In the genomic region with DNA sequence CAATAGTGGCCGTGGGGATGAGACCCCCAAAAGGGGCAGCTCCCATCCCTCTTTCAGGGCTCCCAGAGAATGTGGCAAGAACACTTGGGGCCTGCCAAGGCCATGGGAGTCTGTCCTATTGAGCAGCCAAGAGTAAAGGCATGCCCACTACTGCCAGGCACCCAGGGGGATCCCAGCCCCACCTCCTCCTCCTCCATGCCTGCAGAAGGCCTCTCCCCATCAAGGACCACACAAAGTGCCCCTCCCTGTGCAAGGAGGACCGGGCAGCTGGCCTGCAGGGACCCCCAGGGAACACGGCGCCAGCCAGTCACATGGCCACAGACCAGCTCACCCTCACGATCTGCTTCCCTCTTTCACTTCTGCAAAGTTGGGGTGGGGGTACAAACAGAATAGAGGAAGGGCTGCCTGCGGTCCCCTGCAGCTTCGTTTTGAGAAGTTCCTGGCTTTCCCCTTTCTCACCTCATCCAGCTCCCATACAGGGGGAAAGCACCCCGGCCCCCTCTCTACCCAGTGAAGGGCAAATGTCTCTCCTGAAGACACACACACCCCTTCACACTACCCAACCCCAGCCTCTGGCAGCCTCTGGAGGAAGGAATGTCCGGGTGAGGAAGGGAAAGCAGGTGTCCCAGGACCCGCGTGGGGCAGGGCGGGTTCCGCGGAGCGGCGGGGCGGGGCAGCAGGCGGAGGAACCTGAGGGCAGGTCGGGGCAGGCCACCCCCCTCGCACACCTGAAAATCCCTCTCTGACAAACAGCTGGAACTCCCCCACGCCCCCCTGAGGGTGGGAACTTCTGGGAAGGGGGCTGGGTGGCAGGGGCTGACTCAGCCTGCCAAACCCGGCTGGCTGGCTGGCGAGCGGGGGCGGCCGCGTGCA, we compare ENCODE assay signal across 8 cellular contexts. TPM values are rescaled to one million over a fixed set of nuclear protein-coding genes. Genes with fewer than 3 reads are reported as not detected.
A peak's percentile ranks its signal among the peaks of the same experiment; 100 is the strongest.
DNase-seq lines count a peak whose midpoint lies in the region; ATAC-seq, FAIRE-seq and TF ChIP-seq lines count a peak whose summit lies in the region.

No MANE protein-coding gene starts in this region.

- H3K27me3 Mint-ChIP-seq in WTC11 (ENCODE audit: low read depth) = peaks cover 19% of the 10 kb centered on the region

- TF ChIP-seq CTCF in BJ (IDR thresholded peaks at IDR 0.05; ENCODE audit: insufficient read depth, low read depth, low read length) = peak; percentile 56
- TF ChIP-seq CTCF in WTC11 (IDR thresholded peaks at IDR 0.05) = no peak
- TF ChIP-seq CTCF in bronchial epithelial cell (IDR thresholded peaks at IDR 0.05; ENCODE audit: insufficient read depth, low read length, severe bottlenecking) = peak; percentile 64

- H3K36me3 ChIP-seq in BJ (ENCODE audit: control insufficient read depth, insufficient read depth, low read length) (peaks cover 11% of the 10 kb centered on the region), bronchial epithelial cell (ENCODE audit: control insufficient read depth, insufficient read depth, low read length) (peaks cover 8% of the 10 kb centered on the region)

- H3K4me3 Mint-ChIP-seq in WTC11 = peak overlapping the region; percentile 62

- ATAC-seq in GM21423 (IDR thresholded peaks at IDR 0.05; ENCODE audit: unreplicated experiment) (peak; percentile 32), WTC11 (no peak)

- no peaks in the 10 kb centered on the region for H3K27me3 ChIP-seq in BJ (ENCODE audit: control insufficient read depth, insufficient read depth, low read length)
- no peaks in the 10 kb centered on the region for H3K27me3 ChIP-seq in bronchial epithelial cell (ENCODE audit: control insufficient read depth, insufficient read depth, low read length)

- no peaks in the 10 kb centered on the region for H3K9me3 Mint-ChIP-seq in WTC11

- H3K27ac Mint-ChIP-seq in WTC11 = no peak overlapping the region

- H3K4me1 Mint-ChIP-seq in WTC11 = peaks cover 39% of the 10 kb centered on the region

- peaks cover 6% of the 10 kb centered on the region for H3K36me3 Mint-ChIP-seq in WTC11

- CTCF ChIA-PET in BJ (lab: Yijun Ruan, JAX) = interaction anchor here (0.5 to 4.4 kb wide), 8 partner anchors 8 to 145 kb away, joined by 3 to 20 read pairs (median 5); a partner anchor contains a TSS
- CTCF ChIA-PET in WTC11 (lab: Charles Lee) = interaction anchor here (0.7 to 6.2 kb wide), 11 partner anchors 8 to 54 kb away, joined by 3 to 52 read pairs (median 7); a partner anchor contains a TSS

- POLR2A ChIA-PET in BJ (lab: Charles Lee) (no interaction called here), WTC11 (lab: Charles Lee) (interaction anchor here (0.9 kb wide), 1 partner anchor 10 kb away, joined by 3 read pairs; no protein-coding TSS in a partner anchor)

- H3K4me3 ChIP-seq in BJ (ENCODE audit: low read depth, low read length) (peak overlapping the region; percentile 67), bronchial epithelial cell (ENCODE audit: low read depth, low read length) (peak overlapping the region; percentile 70)

- no peak for FAIRE-seq in bronchial epithelial cell (lab: Jason Lieb, UNC)

- DNase-seq in BJ (ENCODE audit: low read depth) = no peak
- DNase-seq in Kasumi-1 (lab: John Stamatoyannopoulos, UW) = peak; percentile 94 to 98
- no peak for DNase-seq in WTC11 (ENCODE audit: low spot score)
- DNase-seq in bronchial epithelial cell (ENCODE audit: low read depth) = peak; percentile 84
- DNase-seq in kidney tubule cell (ENCODE audit: low spot score) = peak; percentile 77
- DNase-seq in stimulated activated CD4-positive, alpha-beta T cell treated with anti-CD3 and anti-CD28 coated beads, Interleukin-2, amount 100 ng/mL, for 4 hours (ENCODE audit: low read depth) = peak; percentile 90
- DNase-seq in NCI-H2081 treated with DMSO at 0.1 percent for 48 hours (lab: John Stamatoyannopoulos, UW) = no peak

TF ChIP-seq in WTC11, 78 proteins besides CTCF, POLR2A, EP300 and RAD21:
- TF ChIP-seq, protein P1, sequence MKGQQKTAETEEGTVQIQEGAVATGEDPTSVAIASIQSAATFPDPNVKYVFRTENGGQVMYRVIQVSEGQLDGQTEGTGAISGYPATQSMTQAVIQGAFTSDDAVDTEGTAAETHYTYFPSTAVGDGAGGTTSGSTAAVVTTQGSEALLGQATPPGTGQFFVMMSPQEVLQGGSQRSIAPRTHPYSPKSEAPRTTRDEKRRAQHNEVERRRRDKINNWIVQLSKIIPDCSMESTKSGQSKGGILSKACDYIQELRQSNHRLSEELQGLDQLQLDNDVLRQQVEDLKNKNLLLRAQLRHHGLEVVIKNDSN (CRISPR knock-in tag; IDR thresholded peaks at IDR 0.05) = 0 out of 2 replicates have a peak, but pooled peaks have one; percentile 41
- TF ChIP-seq SP1 (CRISPR knock-in tag; conservative IDR thresholded peaks at IDR 0.05) (no peak), FOXJ3 (CRISPR knock-in tag; IDR thresholded peaks at IDR 0.05; ENCODE audit: borderline replicate concordance) (no peak)
- TF ChIP-seq, protein P2, sequence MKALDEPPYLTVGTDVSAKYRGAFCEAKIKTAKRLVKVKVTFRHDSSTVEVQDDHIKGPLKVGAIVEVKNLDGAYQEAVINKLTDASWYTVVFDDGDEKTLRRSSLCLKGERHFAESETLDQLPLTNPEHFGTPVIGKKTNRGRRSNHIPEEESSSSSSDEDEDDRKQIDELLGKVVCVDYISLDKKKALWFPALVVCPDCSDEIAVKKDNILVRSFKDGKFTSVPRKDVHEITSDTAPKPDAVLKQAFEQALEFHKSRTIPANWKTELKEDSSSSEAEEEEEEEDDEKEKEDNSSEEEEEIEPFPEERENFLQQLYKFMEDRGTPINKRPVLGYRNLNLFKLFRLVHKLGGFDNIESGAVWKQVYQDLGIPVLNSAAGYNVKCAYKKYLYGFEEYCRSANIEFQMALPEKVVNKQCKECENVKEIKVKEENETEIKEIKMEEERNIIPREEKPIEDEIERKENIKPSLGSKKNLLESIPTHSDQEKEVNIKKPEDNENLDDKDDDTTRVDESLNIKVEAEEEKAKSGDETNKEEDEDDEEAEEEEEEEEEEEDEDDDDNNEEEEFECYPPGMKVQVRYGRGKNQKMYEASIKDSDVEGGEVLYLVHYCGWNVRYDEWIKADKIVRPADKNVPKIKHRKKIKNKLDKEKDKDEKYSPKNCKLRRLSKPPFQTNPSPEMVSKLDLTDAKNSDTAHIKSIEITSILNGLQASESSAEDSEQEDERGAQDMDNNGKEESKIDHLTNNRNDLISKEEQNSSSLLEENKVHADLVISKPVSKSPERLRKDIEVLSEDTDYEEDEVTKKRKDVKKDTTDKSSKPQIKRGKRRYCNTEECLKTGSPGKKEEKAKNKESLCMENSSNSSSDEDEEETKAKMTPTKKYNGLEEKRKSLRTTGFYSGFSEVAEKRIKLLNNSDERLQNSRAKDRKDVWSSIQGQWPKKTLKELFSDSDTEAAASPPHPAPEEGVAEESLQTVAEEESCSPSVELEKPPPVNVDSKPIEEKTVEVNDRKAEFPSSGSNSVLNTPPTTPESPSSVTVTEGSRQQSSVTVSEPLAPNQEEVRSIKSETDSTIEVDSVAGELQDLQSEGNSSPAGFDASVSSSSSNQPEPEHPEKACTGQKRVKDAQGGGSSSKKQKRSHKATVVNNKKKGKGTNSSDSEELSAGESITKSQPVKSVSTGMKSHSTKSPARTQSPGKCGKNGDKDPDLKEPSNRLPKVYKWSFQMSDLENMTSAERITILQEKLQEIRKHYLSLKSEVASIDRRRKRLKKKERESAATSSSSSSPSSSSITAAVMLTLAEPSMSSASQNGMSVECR (CRISPR knock-in tag; IDR thresholded peaks at IDR 0.05; ENCODE audit: borderline replicate concordance) = 0 out of 2 replicates have a peak, but pooled peaks have one; percentile 31
- TF ChIP-seq, protein P3, sequence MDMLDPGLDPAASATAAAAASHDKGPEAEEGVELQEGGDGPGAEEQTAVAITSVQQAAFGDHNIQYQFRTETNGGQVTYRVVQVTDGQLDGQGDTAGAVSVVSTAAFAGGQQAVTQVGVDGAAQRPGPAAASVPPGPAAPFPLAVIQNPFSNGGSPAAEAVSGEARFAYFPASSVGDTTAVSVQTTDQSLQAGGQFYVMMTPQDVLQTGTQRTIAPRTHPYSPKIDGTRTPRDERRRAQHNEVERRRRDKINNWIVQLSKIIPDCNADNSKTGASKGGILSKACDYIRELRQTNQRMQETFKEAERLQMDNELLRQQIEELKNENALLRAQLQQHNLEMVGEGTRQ (CRISPR knock-in tag; IDR thresholded peaks at IDR 0.05) = peak; percentile 68

RNA-seq across cellular contexts. Expression of a gene that starts 2.0 kb away (rescaled TPM):
- polyA plus RNA-seq in BJ (2011; rRNA removed) = 17.2 and 19.3 TPM in 2 replicates
- 27.3 and 31.6 TPM in 2 replicates for polyA minus RNA-seq in BJ (2011; rRNA and poly(A)+ RNA removed)
- total RNA-seq in WTC11 (2021) = 20.4 to 21.7 TPM (median 20.6 TPM) in 3 replicates
- 16.6 and 17.4 TPM in 2 replicates for total RNA-seq in bronchial epithelial cell

RNA-seq across cellular contexts. Expression of a gene that starts 17.3 kb away (rescaled TPM):
- 0.09 and 0.40 TPM in 2 replicates for polyA plus RNA-seq in BJ (2011; rRNA removed)
- not detected in 2 replicates for polyA minus RNA-seq in BJ (2011; rRNA and poly(A)+ RNA removed)
- 0.39 to 1.0 TPM in 2 of 3 replicates, not detected in the other for total RNA-seq in WTC11 (2021)
- 0.13 TPM in 1 of 2 replicates, not detected in the other for total RNA-seq in bronchial epithelial cell

RNA-seq across cellular contexts. Expression of a gene that starts 18.5 kb away (rescaled TPM):
- 2.7 and 5.3 TPM in 2 replicates for polyA plus RNA-seq in BJ (2011; rRNA removed)
- 3.1 TPM in 2 replicates for polyA minus RNA-seq in BJ (2011; rRNA and poly(A)+ RNA removed)
- total RNA-seq in WTC11 (2021) = 4.5 to 6.0 TPM (median 5.9 TPM) in 3 replicates
- total RNA-seq in bronchial epithelial cell = under 0.01 and 0.26 TPM in 2 replicates

RNA-seq across cellular contexts. Expression of a gene that starts 53.0 kb away (rescaled TPM):
- polyA plus RNA-seq in BJ (2011; rRNA removed) = 1,679 and 2,161 TPM in 2 replicates
- polyA minus RNA-seq in BJ (2011; rRNA and poly(A)+ RNA removed) = 4,131 and 5,702 TPM in 2 replicates
- 46.1 to 52.1 TPM (median 50.4 TPM) in 3 replicates for total RNA-seq in WTC11 (2021)
- total RNA-seq in bronchial epithelial cell = 10.5 and 15.3 TPM in 2 replicates

RNA-seq across cellular contexts. Expression of a gene that starts 53.3 kb away (rescaled TPM):
- polyA plus RNA-seq in BJ (2011; rRNA removed) = 79.3 and 155 TPM in 2 replicates
- polyA minus RNA-seq in BJ (2011; rRNA and poly(A)+ RNA removed) = 76.2 and 119 TPM in 2 replicates
- total RNA-seq in WTC11 (2021) (16.6 to 21.3 TPM (median 19.8 TPM) in 3 replicates), bronchial epithelial cell (0.79 and 3.5 TPM in 2 replicates)

Comparison
In these comparisons a context has a peak if more than half of its experiments do, and no peak if none do; other contexts are left out.
1. DNase-seq: peak in Kasumi-1 (2 of 2), bronchial epithelial cell (single experiment), kidney tubule cell (single experiment) and stimulated activated CD4-positive, alpha-beta T cell treated with anti-CD3 and anti-CD28 coated beads, Interleukin-2, amount 100 ng/mL, for 4 hours (single experiment); none in BJ (single experiment), WTC11 (single experiment) and NCI-H2081 treated with DMSO at 0.1 percent for 48 hours (single experiment).